1 cellular context compared by ENCODE assay signal in the genomic region with DNA sequence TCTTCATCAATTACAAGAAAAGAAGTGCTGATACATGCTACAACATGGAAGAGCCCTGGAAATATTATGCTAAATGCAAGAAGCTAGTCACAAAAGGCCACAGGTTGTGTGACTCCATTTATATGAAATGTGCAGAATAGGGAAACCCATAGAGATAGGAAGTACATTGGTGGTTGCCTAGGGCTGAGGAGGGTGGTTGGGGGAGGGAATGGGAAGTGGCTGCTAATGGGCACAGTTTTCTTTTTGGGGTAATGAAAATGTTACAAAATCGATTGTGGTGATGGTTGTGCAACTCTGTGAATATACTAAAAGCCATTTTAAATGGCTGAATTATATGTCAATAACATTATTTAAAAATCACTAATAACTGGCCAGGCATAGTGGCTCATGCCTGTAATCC.
TF ChIP-seq lines count a peak whose summit lies in the region.

No MANE protein-coding gene starts in this region.

TF ChIP-seq in HepG2, 621 proteins besides CTCF, POLR2A, EP300 and RAD21:
- TF ChIP-seq, protein P1, sequence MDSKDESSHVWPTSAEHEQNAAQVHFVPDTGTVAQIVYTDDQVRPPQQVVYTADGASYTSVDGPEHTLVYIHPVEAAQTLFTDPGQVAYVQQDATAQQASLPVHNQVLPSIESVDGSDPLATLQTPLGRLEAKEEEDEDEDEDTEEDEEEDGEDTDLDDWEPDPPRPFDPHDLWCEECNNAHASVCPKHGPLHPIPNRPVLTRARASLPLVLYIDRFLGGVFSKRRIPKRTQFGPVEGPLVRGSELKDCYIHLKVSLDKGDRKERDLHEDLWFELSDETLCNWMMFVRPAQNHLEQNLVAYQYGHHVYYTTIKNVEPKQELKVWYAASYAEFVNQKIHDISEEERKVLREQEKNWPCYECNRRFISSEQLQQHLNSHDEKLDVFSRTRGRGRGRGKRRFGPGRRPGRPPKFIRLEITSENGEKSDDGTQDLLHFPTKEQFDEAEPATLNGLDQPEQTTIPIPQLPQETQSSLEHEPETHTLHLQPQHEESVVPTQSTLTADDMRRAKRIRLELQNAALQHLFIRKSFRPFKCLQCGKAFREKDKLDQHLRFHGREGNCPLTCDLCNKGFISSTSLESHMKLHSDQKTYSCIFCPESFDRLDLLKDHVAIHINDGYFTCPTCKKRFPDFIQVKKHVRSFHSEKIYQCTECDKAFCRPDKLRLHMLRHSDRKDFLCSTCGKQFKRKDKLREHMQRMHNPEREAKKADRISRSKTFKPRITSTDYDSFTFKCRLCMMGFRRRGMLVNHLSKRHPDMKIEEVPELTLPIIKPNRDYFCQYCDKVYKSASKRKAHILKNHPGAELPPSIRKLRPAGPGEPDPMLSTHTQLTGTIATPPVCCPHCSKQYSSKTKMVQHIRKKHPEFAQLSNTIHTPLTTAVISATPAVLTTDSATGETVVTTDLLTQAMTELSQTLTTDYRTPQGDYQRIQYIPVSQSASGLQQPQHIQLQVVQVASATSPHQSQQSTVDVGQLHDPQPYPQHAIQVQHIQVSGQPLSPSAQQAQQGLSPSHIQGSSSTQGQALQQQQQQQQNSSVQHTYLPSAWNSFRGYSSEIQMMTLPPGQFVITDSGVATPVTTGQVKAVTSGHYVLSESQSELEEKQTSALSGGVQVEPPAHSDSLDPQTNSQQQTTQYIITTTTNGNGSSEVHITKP (CRISPR knock-in tag; IDR thresholded peaks at IDR 0.05; ENCODE audit: low read depth), result no peak
- TF ChIP-seq RELA (CRISPR knock-in tag; IDR thresholded peaks at IDR 0.05) (no peak), ETV6 (CRISPR knock-in tag; conservative IDR thresholded peaks at IDR 0.05) (no peak), KDM5A (IDR thresholded peaks at IDR 0.05; ENCODE audit: borderline replicate concordance, low read length) (no peak), ZFP41 (CRISPR knock-in tag; IDR thresholded peaks at IDR 0.05; ENCODE audit: borderline replicate concordance) (no peak), ARID2 (CRISPR knock-in tag; IDR thresholded peaks at IDR 0.05; ENCODE audit: borderline replicate concordance) (no peak)
- TF ChIP-seq, protein P2, sequence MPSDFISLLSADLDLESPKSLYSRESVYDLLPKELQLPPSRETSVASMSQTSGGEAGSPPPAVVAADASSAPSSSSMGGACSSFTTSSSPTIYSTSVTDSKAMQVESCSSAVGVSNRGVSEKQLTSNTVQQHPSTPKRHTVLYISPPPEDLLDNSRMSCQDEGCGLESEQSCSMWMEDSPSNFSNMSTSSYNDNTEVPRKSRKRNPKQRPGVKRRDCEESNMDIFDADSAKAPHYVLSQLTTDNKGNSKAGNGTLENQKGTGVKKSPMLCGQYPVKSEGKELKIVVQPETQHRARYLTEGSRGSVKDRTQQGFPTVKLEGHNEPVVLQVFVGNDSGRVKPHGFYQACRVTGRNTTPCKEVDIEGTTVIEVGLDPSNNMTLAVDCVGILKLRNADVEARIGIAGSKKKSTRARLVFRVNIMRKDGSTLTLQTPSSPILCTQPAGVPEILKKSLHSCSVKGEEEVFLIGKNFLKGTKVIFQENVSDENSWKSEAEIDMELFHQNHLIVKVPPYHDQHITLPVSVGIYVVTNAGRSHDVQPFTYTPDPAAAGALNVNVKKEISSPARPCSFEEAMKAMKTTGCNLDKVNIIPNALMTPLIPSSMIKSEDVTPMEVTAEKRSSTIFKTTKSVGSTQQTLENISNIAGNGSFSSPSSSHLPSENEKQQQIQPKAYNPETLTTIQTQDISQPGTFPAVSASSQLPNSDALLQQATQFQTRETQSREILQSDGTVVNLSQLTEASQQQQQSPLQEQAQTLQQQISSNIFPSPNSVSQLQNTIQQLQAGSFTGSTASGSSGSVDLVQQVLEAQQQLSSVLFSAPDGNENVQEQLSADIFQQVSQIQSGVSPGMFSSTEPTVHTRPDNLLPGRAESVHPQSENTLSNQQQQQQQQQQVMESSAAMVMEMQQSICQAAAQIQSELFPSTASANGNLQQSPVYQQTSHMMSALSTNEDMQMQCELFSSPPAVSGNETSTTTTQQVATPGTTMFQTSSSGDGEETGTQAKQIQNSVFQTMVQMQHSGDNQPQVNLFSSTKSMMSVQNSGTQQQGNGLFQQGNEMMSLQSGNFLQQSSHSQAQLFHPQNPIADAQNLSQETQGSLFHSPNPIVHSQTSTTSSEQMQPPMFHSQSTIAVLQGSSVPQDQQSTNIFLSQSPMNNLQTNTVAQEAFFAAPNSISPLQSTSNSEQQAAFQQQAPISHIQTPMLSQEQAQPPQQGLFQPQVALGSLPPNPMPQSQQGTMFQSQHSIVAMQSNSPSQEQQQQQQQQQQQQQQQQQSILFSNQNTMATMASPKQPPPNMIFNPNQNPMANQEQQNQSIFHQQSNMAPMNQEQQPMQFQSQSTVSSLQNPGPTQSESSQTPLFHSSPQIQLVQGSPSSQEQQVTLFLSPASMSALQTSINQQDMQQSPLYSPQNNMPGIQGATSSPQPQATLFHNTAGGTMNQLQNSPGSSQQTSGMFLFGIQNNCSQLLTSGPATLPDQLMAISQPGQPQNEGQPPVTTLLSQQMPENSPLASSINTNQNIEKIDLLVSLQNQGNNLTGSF (CRISPR knock-in tag; IDR thresholded peaks at IDR 0.05), result no peak
- TF ChIP-seq, protein P3, sequence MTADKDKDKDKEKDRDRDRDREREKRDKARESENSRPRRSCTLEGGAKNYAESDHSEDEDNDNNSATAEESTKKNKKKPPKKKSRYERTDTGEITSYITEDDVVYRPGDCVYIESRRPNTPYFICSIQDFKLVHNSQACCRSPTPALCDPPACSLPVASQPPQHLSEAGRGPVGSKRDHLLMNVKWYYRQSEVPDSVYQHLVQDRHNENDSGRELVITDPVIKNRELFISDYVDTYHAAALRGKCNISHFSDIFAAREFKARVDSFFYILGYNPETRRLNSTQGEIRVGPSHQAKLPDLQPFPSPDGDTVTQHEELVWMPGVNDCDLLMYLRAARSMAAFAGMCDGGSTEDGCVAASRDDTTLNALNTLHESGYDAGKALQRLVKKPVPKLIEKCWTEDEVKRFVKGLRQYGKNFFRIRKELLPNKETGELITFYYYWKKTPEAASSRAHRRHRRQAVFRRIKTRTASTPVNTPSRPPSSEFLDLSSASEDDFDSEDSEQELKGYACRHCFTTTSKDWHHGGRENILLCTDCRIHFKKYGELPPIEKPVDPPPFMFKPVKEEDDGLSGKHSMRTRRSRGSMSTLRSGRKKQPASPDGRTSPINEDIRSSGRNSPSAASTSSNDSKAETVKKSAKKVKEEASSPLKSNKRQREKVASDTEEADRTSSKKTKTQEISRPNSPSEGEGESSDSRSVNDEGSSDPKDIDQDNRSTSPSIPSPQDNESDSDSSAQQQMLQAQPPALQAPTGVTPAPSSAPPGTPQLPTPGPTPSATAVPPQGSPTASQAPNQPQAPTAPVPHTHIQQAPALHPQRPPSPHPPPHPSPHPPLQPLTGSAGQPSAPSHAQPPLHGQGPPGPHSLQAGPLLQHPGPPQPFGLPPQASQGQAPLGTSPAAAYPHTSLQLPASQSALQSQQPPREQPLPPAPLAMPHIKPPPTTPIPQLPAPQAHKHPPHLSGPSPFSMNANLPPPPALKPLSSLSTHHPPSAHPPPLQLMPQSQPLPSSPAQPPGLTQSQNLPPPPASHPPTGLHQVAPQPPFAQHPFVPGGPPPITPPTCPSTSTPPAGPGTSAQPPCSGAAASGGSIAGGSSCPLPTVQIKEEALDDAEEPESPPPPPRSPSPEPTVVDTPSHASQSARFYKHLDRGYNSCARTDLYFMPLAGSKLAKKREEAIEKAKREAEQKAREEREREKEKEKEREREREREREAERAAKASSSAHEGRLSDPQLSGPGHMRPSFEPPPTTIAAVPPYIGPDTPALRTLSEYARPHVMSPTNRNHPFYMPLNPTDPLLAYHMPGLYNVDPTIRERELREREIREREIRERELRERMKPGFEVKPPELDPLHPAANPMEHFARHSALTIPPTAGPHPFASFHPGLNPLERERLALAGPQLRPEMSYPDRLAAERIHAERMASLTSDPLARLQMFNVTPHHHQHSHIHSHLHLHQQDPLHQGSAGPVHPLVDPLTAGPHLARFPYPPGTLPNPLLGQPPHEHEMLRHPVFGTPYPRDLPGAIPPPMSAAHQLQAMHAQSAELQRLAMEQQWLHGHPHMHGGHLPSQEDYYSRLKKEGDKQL (CRISPR knock-in tag; IDR thresholded peaks at IDR 0.05; ENCODE audit: low read depth), result no peak
- TF ChIP-seq, protein P4, sequence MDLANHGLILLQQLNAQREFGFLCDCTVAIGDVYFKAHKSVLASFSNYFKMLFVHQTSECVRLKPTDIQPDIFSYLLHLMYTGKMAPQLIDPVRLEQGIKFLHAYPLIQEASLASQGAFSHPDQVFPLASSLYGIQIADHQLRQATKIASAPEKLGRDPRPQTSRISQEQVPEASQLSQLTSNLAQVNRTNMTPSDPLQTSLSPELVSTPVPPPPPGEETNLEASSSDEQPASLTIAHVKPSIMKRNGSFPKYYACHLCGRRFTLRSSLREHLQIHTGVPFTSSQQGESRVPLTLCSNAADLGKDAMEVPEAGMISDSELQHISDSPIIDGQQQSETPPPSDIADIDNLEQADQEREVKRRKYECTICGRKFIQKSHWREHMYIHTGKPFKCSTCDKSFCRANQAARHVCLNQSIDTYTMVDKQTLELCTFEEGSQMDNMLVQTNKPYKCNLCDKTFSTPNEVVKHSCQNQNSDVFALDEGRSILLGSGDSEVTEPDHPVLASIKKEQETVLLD (CRISPR knock-in tag; IDR thresholded peaks at IDR 0.05; ENCODE audit: low read depth), result no peak
